ENCODE assay signal across 1 cellular context in the genomic region with DNA sequence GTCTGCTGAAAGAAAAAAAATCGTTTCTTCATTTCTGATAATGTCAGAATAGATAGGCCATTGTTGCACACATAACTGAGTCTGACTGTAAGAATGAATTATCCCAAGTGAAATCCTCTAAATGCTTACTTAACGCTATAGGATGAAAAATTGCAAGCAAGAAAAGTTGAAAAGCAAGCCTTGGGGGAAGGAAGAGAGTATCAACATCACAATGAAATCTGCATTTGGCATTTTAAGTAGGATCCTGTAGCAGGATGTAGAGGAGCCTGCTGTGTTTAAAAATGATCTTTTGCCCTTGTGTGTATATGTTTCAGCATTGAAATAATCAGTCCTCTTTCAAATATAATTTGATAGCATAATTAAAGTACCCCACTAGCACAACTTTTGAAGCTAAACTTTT.
TF ChIP-seq lines count a peak whose summit lies in the region.

No MANE protein-coding gene starts in this region.

TF ChIP-seq in H1, 55 proteins besides CTCF, POLR2A, EP300 and RAD21:
- TF ChIP-seq CHD7 (IDR thresholded peaks at IDR 0.05; ENCODE audit: insufficient replicate concordance, low read length), result peak; percentile 63
